In the genomic region with DNA sequence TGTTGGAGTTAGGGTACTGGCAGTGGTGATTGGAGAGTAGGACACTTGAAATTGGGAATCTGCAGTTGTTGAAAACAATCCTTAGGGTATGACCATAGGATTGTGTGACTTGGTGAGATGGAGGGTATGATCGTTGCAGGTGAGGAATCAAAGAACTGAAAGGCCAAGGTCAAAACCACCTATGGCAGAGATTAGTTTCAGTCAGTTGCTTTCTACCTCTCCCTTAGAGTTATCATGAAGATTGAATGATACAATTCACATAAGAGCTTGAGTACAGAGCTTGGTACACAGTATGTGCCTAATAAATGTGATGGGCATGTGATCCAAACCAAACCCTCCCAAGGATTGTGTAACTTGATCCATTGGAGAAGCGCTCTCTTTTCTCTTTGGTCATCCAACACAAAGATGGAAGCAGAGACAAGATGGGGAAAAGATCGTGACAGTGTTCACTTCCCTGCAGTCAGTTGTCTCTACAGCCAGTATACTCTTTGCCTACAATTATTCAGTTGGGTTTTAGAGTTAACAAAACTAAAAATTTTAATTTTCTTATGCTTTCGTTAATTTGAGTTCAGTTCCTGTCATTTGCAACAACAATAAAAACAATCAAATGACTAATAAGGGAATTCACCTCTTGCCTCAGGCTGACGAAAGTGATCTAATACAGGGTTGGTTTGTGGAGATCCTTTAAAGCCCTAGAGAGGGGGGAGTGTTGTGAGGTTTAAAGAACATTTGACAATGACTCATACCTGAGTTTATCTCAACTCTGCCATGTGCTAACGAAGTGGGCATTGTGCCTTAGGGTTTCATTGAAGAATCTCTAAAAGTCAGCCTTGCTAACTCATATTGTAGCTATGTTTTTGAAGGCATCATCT, we compare ENCODE assay signal across 12 cellular contexts. TPM values are rescaled to one million over a fixed set of nuclear protein-coding genes. Genes with fewer than 3 reads are reported as not detected.
DNase-seq lines count a peak whose midpoint lies in the region; ATAC-seq and TF ChIP-seq lines count a peak whose summit lies in the region.
"Had no signal": no experiment of that assay in that cellular context is flagged by ENCODE, and none has a peak within 500 bp of the region (broad histone marks: within the 10 kb centered on the region; RNA-seq: fewer than 3 reads in every experiment).

No MANE protein-coding gene starts in this region.

- POLR2A ChIA-PET in PC-9 (lab: Charles Lee; ENCODE audit: unreplicated experiment) = interaction anchor here (0.7 kb wide), 1 partner anchor 62 kb away, joined by 5 read pairs; no protein-coding TSS in a partner anchor

- no peaks in the 10 kb centered on the region for H3K36me3 ChIP-seq in PC-9 (ENCODE audit: low read depth)
- H3K36me3 ChIP-seq: vagina had no signal

- no peaks in the 10 kb centered on the region for H3K27me3 Mint-ChIP-seq in stimulated activated naive CD8-positive, alpha-beta T cell treated with anti-CD3 and anti-CD28 coated beads, Interleukin-15, amount 100 ng/mL, for 72 hours
- H3K27me3 Mint-ChIP-seq in chondrocyte (ENCODE audit: low read depth) (peaks cover 23% of the 10 kb centered on the region), endothelial cell (ENCODE audit: unreplicated experiment) (no peaks in the 10 kb centered on the region)

- no peak overlapping the region for H3K4me3 Mint-ChIP-seq in stimulated activated naive CD8-positive, alpha-beta T cell treated with anti-CD3 and anti-CD28 coated beads, Interleukin-15, amount 100 ng/mL, for 72 hours
- H3K4me3 Mint-ChIP-seq in chondrocyte (ENCODE audit: unreplicated experiment) (no peak overlapping the region), endothelial cell (ENCODE audit: unreplicated experiment) (no peak overlapping the region)
- H3K4me3 Mint-ChIP-seq: activated T-cell treated with anti-CD3 and anti-CD28 coated beads, Interleukin-2, amount 50 U/mL, for 24 hours had no signal

- no peaks in the 10 kb centered on the region for H3K9me2 ChIP-seq in PC-9 (ENCODE audit: insufficient read depth)

- BruUV-seq in PC-9 (replicated peaks; lab: Mats Ljungman, UMichigan) = no TSS peak

- peak overlapping the region; percentile 30 for H3K4me2 ChIP-seq in PC-9

- H3K4me1 ChIP-seq in PC-9 (replicated peaks; ENCODE audit: insufficient read depth) = peaks cover 21% of the 10 kb centered on the region
- H3K4me1 ChIP-seq: vagina had no signal

- no peaks in the 10 kb centered on the region for H3K27me3 ChIP-seq in PC-9 (ENCODE audit: insufficient read depth, low read depth)
- H3K27me3 ChIP-seq: vagina had no signal

- H3K27ac ChIP-seq in PC-9 (peak overlapping the region; percentile 31; the same call in 1 of the 2 replicates), epithelial cell of prostate (peak overlapping the region; percentile 23)
- H3K27ac ChIP-seq: vagina had no signal

- H3K27ac Mint-ChIP-seq in activated naive CD4-positive, alpha-beta T cell treated with anti-CD3 and anti-CD28 coated beads, Interleukin-2, amount 50 U/mL, for 72 hours = no peak overlapping the region
- H3K27ac Mint-ChIP-seq in stimulated activated naive CD8-positive, alpha-beta T cell treated with anti-CD3 and anti-CD28 coated beads, Interleukin-15, amount 100 ng/mL, for 72 hours = peak overlapping the region in 1 of 2 donors; percentile 17
- H3K27ac Mint-ChIP-seq in chondrocyte (ENCODE audit: unreplicated experiment) (no peak overlapping the region), endothelial cell (ENCODE audit: unreplicated experiment) (no peak overlapping the region)
- H3K27ac Mint-ChIP-seq: activated T-cell treated with anti-CD3 and anti-CD28 coated beads, Interleukin-2, amount 50 U/mL, for 24 hours had no signal

- peaks cover 15% of the 10 kb centered on the region; the same call in 1 of the 2 replicates for H3F3A ChIP-seq in PC-9 (ENCODE audit: insufficient read depth, low read depth)

- CTCF ChIA-PET in PC-9 (lab: Charles Lee) = no interaction called here

- no peak for DNase-seq in activated naive CD4-positive, alpha-beta T cell treated with anti-CD3 and anti-CD28 coated beads, Interleukin-2, amount 50 U/mL, for 72 hours (ENCODE audit: low spot score in 2 of 2)
- no peak for DNase-seq in activated naive CD4-positive, alpha-beta T cell treated with Interleukin-2 at 50 U/mL for 16 hours
- DNase-seq in PC-9 (peak in 1 of 2 experiments; percentile 86), epithelial cell of prostate (ENCODE audit: low read depth, low spot score) (peak; percentile 88), chondrocyte (ENCODE audit: low spot score) (no peak), endothelial cell (ENCODE audit: low spot score) (no peak)
- DNase-seq in stimulated activated naive CD8-positive, alpha-beta T cell treated with anti-CD3 and anti-CD28 coated beads, Interleukin-15, amount 100 ng/mL, for 72 hours = peak; percentile 16 to 28
- DNase-seq: activated T-cell treated with anti-CD3 and anti-CD28 coated beads, Interleukin-2, amount 50 U/mL, for 24 hours; NCI-H2171; stimulated activated CD4-positive, alpha-beta T cell treated with anti-CD3 and anti-CD28 coated beads, Interleukin-4, amount 100 ng/mL, for 4 hours had no signal

- H3K9me3 ChIP-seq in PC-9 (ENCODE audit: insufficient read depth, low read depth) = no peaks in the 10 kb centered on the region
- H3K9me3 ChIP-seq: vagina had no signal

- no peak for TF ChIP-seq CTCF in PC-9 (conservative IDR thresholded peaks at IDR 0.05)
- TF ChIP-seq CTCF in chondrocyte (IDR thresholded peaks at IDR 0.05) = no peak
- no peak for TF ChIP-seq CTCF in endothelial cell (IDR thresholded peaks at IDR 0.05; ENCODE audit: unreplicated experiment)

- peaks cover 0 to 5% of the 10 kb centered on the region in 2 donors for H3K9me3 Mint-ChIP-seq in activated naive CD4-positive, alpha-beta T cell treated with anti-CD3 and anti-CD28 coated beads, Interleukin-2, amount 50 U/mL, for 72 hours
- H3K9me3 Mint-ChIP-seq in stimulated activated naive CD8-positive, alpha-beta T cell treated with anti-CD3 and anti-CD28 coated beads, Interleukin-15, amount 100 ng/mL, for 72 hours = peaks cover 0 to 5% of the 10 kb centered on the region in 2 donors
- peaks cover 4% of the 10 kb centered on the region for H3K9me3 Mint-ChIP-seq in chondrocyte (ENCODE audit: low read depth)
- no peaks in the 10 kb centered on the region for H3K9me3 Mint-ChIP-seq in endothelial cell (ENCODE audit: unreplicated experiment)

- H3K36me3 Mint-ChIP-seq in activated naive CD4-positive, alpha-beta T cell treated with anti-CD3 and anti-CD28 coated beads, Interleukin-2, amount 50 U/mL, for 72 hours = peaks cover 0 to 18% of the 10 kb centered on the region in 2 donors
- peaks cover 2% of the 10 kb centered on the region for H3K36me3 Mint-ChIP-seq in chondrocyte (ENCODE audit: low read depth)
- H3K36me3 Mint-ChIP-seq in endothelial cell (ENCODE audit: low read depth, unreplicated experiment) = no peaks in the 10 kb centered on the region

- H2AFZ ChIP-seq in PC-9 = no peak overlapping the region

- intact Hi-C loops in PC-9 (cut with micrococcal nuclease; ENCODE audit: unreplicated experiment) = no loop called here

- H3K4me3 ChIP-seq in PC-9 = no peak overlapping the region
- H3K4me3 ChIP-seq: vagina had no signal

- peaks cover 10% of the 10 kb centered on the region for H3K4me1 Mint-ChIP-seq in stimulated activated naive CD8-positive, alpha-beta T cell treated with anti-CD3 and anti-CD28 coated beads, Interleukin-15, amount 100 ng/mL, for 72 hours
- H3K4me1 Mint-ChIP-seq in chondrocyte (ENCODE audit: low read depth) (no peaks in the 10 kb centered on the region), endothelial cell (ENCODE audit: unreplicated experiment) (no peaks in the 10 kb centered on the region)

- no peaks in the 10 kb centered on the region for H4K20me1 ChIP-seq in PC-9 (ENCODE audit: insufficient read depth)

- peak; percentile 63 to 96 for ATAC-seq in activated naive CD4-positive, alpha-beta T cell treated with anti-CD3 and anti-CD28 coated beads, Interleukin-2, amount 50 U/mL, for 72 hours
- ATAC-seq in stimulated activated naive CD8-positive, alpha-beta T cell treated with anti-CD3 and anti-CD28 coated beads, Interleukin-15, amount 100 ng/mL, for 72 hours = peak; percentile 100
- ATAC-seq in HG02678 (IDR thresholded peaks at IDR 0.05; ENCODE audit: unreplicated experiment) = no peak

- no peaks in the 10 kb centered on the region for H3K79me2 ChIP-seq in PC-9 (ENCODE audit: low read depth)

RNA-seq across cellular contexts. Expression of a gene that starts 14.7 kb away (rescaled TPM):
- total RNA-seq in activated naive CD4-positive, alpha-beta T cell treated with anti-CD3 and anti-CD28 coated beads, Interleukin-2, amount 50 U/mL, for 72 hours = 100 to 1,000 TPM; 108 to 146 TPM
- total RNA-seq in PC-9 (2021) = 90.9 and 97.0 TPM in 2 replicates
- total RNA-seq in chondrocyte = 122 to 151 TPM (median 149 TPM) in 3 replicates
- total RNA-seq in endothelial cell (ENCODE audit: unreplicated experiment) = 150 TPM

Comparison
In these comparisons a context has a peak if more than half of its experiments do, and no peak if none do; other contexts are left out.
1. DNase-seq: peak in epithelial cell of prostate (single experiment) and stimulated activated naive CD8-positive, alpha-beta T cell treated with anti-CD3 and anti-CD28 coated beads, Interleukin-15, amount 100 ng/mL, for 72 hours (2 of 2); none in activated naive CD4-positive, alpha-beta T cell treated with anti-CD3 and anti-CD28 coated beads, Interleukin-2, amount 50 U/mL, for 72 hours (0 of 2), activated naive CD4-positive, alpha-beta T cell treated with Interleukin-2 at 50 U/mL for 16 hours (single experiment), chondrocyte (single experiment) and endothelial cell (single experiment).